In genomic region chr5:77850536-77851228, GRCh38 we compare ENCODE assay signal across 10 cellular contexts.
DNase-seq lines count a peak whose midpoint lies in the region; ATAC-seq and TF ChIP-seq lines count a peak whose summit lies in the region.
"Had no signal": no experiment of that assay in that cellular context is flagged by ENCODE, and none has a peak within 500 bp of the region (broad histone marks: within the 10 kb centered on the region; RNA-seq: fewer than 3 reads in every experiment).

No MANE protein-coding gene starts in this region.

- H3K9me3 Mint-ChIP-seq in CD8-positive, alpha-beta memory T cell, result peaks cover 0 to 2% (median 0%) of the 10 kb centered on the region in 5 donors
- H3K9me3 Mint-ChIP-seq in WTC11, result no peaks in the 10 kb centered on the region
- H3K9me3 Mint-ChIP-seq in progenitor cell of endocrine pancreas (ENCODE audit: low read depth), result no peaks in the 10 kb centered on the region

- H3K27me3 ChIP-seq in CD8-positive, alpha-beta memory T cell (ENCODE audit: insufficient read depth, low read length, poor library complexity, severe bottlenecking), result no peaks in the 10 kb centered on the region
- H3K27me3 ChIP-seq in fibroblast of lung (ENCODE audit: control insufficient read depth, insufficient read depth, low read length) (no peaks in the 10 kb centered on the region), MM.1S (replicated peaks; ENCODE audit: insufficient read depth, low read length) (no peaks in the 10 kb centered on the region)

- ATAC-seq in WTC11, result no peak
- ATAC-seq: activated CD4-positive, CD25-positive, alpha-beta regulatory T cell treated with anti-CD3 and anti-CD28 coated beads, Interleukin-2, amount 50 U/mL, for 24 hours had no signal

- H3K4me1 ChIP-seq in CD8-positive, alpha-beta memory T cell (ENCODE audit: insufficient read depth, low read length), result peaks cover 5% of the 10 kb centered on the region
- peaks cover 2% of the 10 kb centered on the region for H3K4me1 ChIP-seq in fibroblast of lung (ENCODE audit: control insufficient read depth, extremely low read depth, insufficient read depth, low read length)
- H3K4me1 ChIP-seq in MM.1S (ENCODE audit: low read length), result no peaks in the 10 kb centered on the region
- H3K4me1 ChIP-seq: parathyroid adenoma had no signal

- DNase-seq in CD8-positive, alpha-beta memory T cell, result no peak
- DNase-seq in WTC11 (ENCODE audit: low spot score) (no peak), fibroblast of lung (ENCODE audit: low read depth in 2 of 2) (no peak), progenitor cell of endocrine pancreas (ENCODE audit: low spot score, unreplicated experiment) (no peak), MM.1S (no peak), occipital lobe (lab: John Stamatoyannopoulos, UW) (no peak), T1000 (lab: John Stamatoyannopoulos, UW) (no peak), NCI-H82 (lab: John Stamatoyannopoulos, UW) (no peak)

- H3K9me2 ChIP-seq in MM.1S (replicated peaks; ENCODE audit: insufficient read depth, low read length), result no peaks in the 10 kb centered on the region

- H3K4me3 ChIP-seq in CD8-positive, alpha-beta memory T cell (ENCODE audit: low read length), result no peak overlapping the region
- H3K4me3 ChIP-seq in fibroblast of lung (replicated peaks in 1 of 4; ENCODE audit: control extremely low read depth in 1 of 4, insufficient read depth in 1 of 4, low read depth in 3 of 4, low read length in 4 of 4), result peak overlapping the region in 2 of 4 experiments; percentile 54 to 62
- no peak overlapping the region for H3K4me3 ChIP-seq in MM.1S (ENCODE audit: low read length)

- H3K36me3 ChIP-seq in CD8-positive, alpha-beta memory T cell (ENCODE audit: insufficient read depth, low read length), result no peaks in the 10 kb centered on the region
- H3K36me3 ChIP-seq in fibroblast of lung (ENCODE audit: control insufficient read depth, insufficient read depth, low read length) (no peaks in the 10 kb centered on the region), MM.1S (replicated peaks; ENCODE audit: insufficient read depth, low read length) (no peaks in the 10 kb centered on the region)

- no peaks in the 10 kb centered on the region for H3K36me3 Mint-ChIP-seq in CD8-positive, alpha-beta memory T cell
- no peaks in the 10 kb centered on the region for H3K36me3 Mint-ChIP-seq in WTC11
- H3K36me3 Mint-ChIP-seq in progenitor cell of endocrine pancreas (ENCODE audit: insufficient read depth), result no peaks in the 10 kb centered on the region

- H3K9ac ChIP-seq in fibroblast of lung (ENCODE audit: insufficient read depth, low read length), result no peak overlapping the region
- H3K9ac ChIP-seq in MM.1S (ENCODE audit: low read length), result no peak overlapping the region
- H3K9ac ChIP-seq: parathyroid adenoma had no signal

- no peaks in the 10 kb centered on the region for H3K9me3 ChIP-seq in CD8-positive, alpha-beta memory T cell (ENCODE audit: low read length)
- no peaks in the 10 kb centered on the region for H3K9me3 ChIP-seq in fibroblast of lung (ENCODE audit: control insufficient read depth, insufficient read depth, low read depth, low read length)
- no peaks in the 10 kb centered on the region for H3K9me3 ChIP-seq in MM.1S (replicated peaks; ENCODE audit: insufficient read depth, low read length)

- H3K79me2 ChIP-seq in fibroblast of lung (ENCODE audit: control insufficient read depth, insufficient read depth, low read length) (no peaks in the 10 kb centered on the region), MM.1S (ENCODE audit: low read length) (no peaks in the 10 kb centered on the region)
- H3K79me2 ChIP-seq: parathyroid adenoma had no signal

- H2AFZ ChIP-seq in fibroblast of lung (ENCODE audit: low read length) (peak overlapping the region; percentile 96), MM.1S (ENCODE audit: low read length) (no peak overlapping the region)

- peaks cover 17 to 21% (median 21%) of the 10 kb centered on the region in 3 donors for H3K4me1 Mint-ChIP-seq in CD8-positive, alpha-beta memory T cell
- H3K4me1 Mint-ChIP-seq in WTC11, result peaks cover 54% of the 10 kb centered on the region
- H3K4me1 Mint-ChIP-seq in progenitor cell of endocrine pancreas (ENCODE audit: low read depth), result peaks cover 14% of the 10 kb centered on the region

- no peak overlapping the region for H3K27ac ChIP-seq in CD8-positive, alpha-beta memory T cell (ENCODE audit: low read depth, low read length)
- H3K27ac ChIP-seq in fibroblast of lung (ENCODE audit: insufficient read depth, low read length) (no peak overlapping the region), MM.1S (ENCODE audit: low read length) (no peak overlapping the region)
- H3K27ac ChIP-seq: parathyroid adenoma had no signal

- H3K4me2 ChIP-seq in fibroblast of lung (ENCODE audit: extremely low read depth, insufficient read depth, low read length) (peak overlapping the region; percentile 55), MM.1S (ENCODE audit: low read depth, low read length) (no peak overlapping the region)

- peaks cover 5 to 33% of the 10 kb centered on the region in 2 donors for H3K27me3 Mint-ChIP-seq in CD8-positive, alpha-beta memory T cell
- peaks cover 100% of the 10 kb centered on the region for H3K27me3 Mint-ChIP-seq in WTC11 (ENCODE audit: low read depth)
- H3K27me3 Mint-ChIP-seq in progenitor cell of endocrine pancreas, result peaks cover 73% of the 10 kb centered on the region

- CTCF ChIA-PET in CD8-positive, alpha-beta memory T cell (lab: Charles Lee), result no interaction called here
- CTCF ChIA-PET in WTC11 (lab: Charles Lee), result interaction anchor here (1.1 kb wide), 1 partner anchor 157 kb away, joined by 3 read pairs; no protein-coding TSS in a partner anchor

- TF ChIP-seq CTCF in WTC11 (IDR thresholded peaks at IDR 0.05) (no peak), fibroblast of lung (conservative IDR thresholded peaks at IDR 0.05 in 1 of 2, IDR thresholded peaks at IDR 0.05 in 1 of 2; ENCODE audit: low read depth in 1 of 2, low read length in 2 of 2) (no peak), progenitor cell of endocrine pancreas (IDR thresholded peaks at IDR 0.05; ENCODE audit: unreplicated experiment) (no peak), MM.1S (IDR thresholded peaks at IDR 0.05; ENCODE audit: low read length) (no peak)

- H3F3A ChIP-seq in MM.1S (ENCODE audit: insufficient read depth, low read length), result no peaks in the 10 kb centered on the region

- H4K20me1 ChIP-seq in fibroblast of lung (ENCODE audit: control insufficient read depth, extremely low read depth, insufficient read depth, low read length) (no peaks in the 10 kb centered on the region), MM.1S (ENCODE audit: insufficient read depth, low read length) (no peaks in the 10 kb centered on the region)

- H3K4me3 Mint-ChIP-seq in CD8-positive, alpha-beta memory T cell, result peak overlapping the region; percentile 67 to 91 (median 74)
- H3K4me3 Mint-ChIP-seq in WTC11 (peak overlapping the region; percentile 71), progenitor cell of endocrine pancreas (ENCODE audit: low read depth) (peak overlapping the region; percentile 81)

- POLR2A ChIA-PET in CD8-positive, alpha-beta memory T cell (lab: Charles Lee), result no interaction called here
- POLR2A ChIA-PET in WTC11 (lab: Charles Lee), result no interaction called here

- H3K27ac Mint-ChIP-seq in CD8-positive, alpha-beta memory T cell, result no peak overlapping the region
- H3K27ac Mint-ChIP-seq in WTC11 (no peak overlapping the region), progenitor cell of endocrine pancreas (peak overlapping the region; percentile 57)

TF ChIP-seq in WTC11, 78 proteins besides CTCF, POLR2A, EP300 and RAD21 (continues in another document):
- TF ChIP-seq IRF1 (CRISPR knock-in tag; IDR thresholded peaks at IDR 0.05), result no peak
- no peak for TF ChIP-seq ZNF281 (CRISPR knock-in tag; IDR thresholded peaks at IDR 0.05)
- TF ChIP-seq ESRRA (CRISPR knock-in tag; IDR thresholded peaks at IDR 0.05; ENCODE audit: borderline replicate concordance), result no peak
- no peak for TF ChIP-seq JUN (CRISPR knock-in tag; IDR thresholded peaks at IDR 0.05)
- no peak for TF ChIP-seq GRHL2 (CRISPR knock-in tag; IDR thresholded peaks at IDR 0.05; ENCODE audit: insufficient replicate concordance, severe bottlenecking)
- no peak for TF ChIP-seq SMAD4 (CRISPR knock-in tag; IDR thresholded peaks at IDR 0.05)
- no peak for TF ChIP-seq TP53 (CRISPR knock-in tag; IDR thresholded peaks at IDR 0.05)
